ENCODE assay signal across 1 cellular context in the genomic region with DNA sequence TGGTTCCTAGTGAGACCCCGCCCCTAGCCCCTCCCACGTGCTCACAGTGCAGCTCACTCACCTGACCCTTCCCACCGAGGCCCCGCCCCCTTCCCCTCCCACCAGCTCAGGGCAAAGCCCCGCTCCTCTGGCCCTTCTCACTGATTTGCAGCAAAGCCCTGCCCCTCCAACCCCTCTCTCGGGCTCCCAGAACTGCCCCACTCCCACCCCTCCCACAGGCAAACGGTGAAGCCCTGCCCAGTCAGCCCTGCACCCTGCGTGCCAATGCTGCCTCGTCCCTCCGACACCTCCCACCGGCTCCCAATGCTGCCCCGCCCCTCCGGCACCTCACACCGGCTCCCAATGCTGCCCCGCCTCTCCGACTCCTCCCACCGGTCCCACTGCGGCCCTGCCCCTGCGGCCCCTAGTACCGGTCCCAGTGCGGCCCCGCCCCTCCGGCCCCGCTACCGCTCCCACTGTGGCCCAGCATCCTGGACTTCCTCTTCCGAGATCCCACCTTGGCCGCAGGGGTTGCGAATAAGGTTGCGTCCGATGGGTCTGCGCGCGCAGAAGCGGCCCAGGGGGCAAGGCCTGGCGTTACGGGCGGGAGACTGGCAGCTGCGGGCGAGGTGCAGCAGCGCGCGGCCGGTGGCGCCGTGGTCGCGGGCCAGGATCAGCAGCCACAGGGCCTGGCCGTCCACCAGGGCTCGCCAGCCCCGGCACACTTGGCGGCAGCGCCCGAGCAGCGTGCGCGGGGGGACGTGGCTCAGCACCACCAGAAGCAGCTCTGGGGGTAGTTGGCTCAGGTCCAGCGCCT.
TF ChIP-seq lines count a peak whose summit lies in the region.

No MANE protein-coding gene starts in this region.

TF ChIP-seq in HEK293, 187 proteins besides CTCF, POLR2A, EP300 and RAD21 (continued from another document and continues in another):
- TF ChIP-seq, protein P1, sequence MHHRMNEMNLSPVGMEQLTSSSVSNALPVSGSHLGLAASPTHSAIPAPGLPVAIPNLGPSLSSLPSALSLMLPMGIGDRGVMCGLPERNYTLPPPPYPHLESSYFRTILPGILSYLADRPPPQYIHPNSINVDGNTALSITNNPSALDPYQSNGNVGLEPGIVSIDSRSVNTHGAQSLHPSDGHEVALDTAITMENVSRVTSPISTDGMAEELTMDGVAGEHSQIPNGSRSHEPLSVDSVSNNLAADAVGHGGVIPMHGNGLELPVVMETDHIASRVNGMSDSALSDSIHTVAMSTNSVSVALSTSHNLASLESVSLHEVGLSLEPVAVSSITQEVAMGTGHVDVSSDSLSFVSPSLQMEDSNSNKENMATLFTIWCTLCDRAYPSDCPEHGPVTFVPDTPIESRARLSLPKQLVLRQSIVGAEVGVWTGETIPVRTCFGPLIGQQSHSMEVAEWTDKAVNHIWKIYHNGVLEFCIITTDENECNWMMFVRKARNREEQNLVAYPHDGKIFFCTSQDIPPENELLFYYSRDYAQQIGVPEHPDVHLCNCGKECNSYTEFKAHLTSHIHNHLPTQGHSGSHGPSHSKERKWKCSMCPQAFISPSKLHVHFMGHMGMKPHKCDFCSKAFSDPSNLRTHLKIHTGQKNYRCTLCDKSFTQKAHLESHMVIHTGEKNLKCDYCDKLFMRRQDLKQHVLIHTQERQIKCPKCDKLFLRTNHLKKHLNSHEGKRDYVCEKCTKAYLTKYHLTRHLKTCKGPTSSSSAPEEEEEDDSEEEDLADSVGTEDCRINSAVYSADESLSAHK (tag by site-specific recombination; IDR thresholded peaks at IDR 0.05) = peak; percentile 21; the same call in 1 of the 2 replicates
- TF ChIP-seq ZNF202 (tag by site-specific recombination; IDR thresholded peaks at IDR 0.05; ENCODE audit: borderline replicate concordance) (no peak), ZNF623 (tag by site-specific recombination; IDR thresholded peaks at IDR 0.05) (no peak), IKZF3 (tag by site-specific recombination; IDR thresholded peaks at IDR 0.05) (peak; percentile 96), WT1 (tag by site-specific recombination; IDR thresholded peaks at IDR 0.05) (peak; percentile 35; the same call in 1 of the 2 replicates), ZNF830 (tag by site-specific recombination; IDR thresholded peaks at IDR 0.05; ENCODE audit: low read depth) (no peak), SP2 (tag by site-specific recombination; IDR thresholded peaks at IDR 0.05) (peak; percentile 99), REPIN1 (tag by site-specific recombination; IDR thresholded peaks at IDR 0.05; ENCODE audit: low read depth) (peak; percentile 84; the same call in 1 of the 2 replicates), SCRT1 (tag by site-specific recombination; IDR thresholded peaks at IDR 0.05; ENCODE audit: borderline replicate concordance) (no peak), ZXDB (tag by site-specific recombination; IDR thresholded peaks at IDR 0.05) (peak; percentile 100), ZSCAN30 (tag by site-specific recombination; IDR thresholded peaks at IDR 0.05) (peak; percentile 98), ZNF530 (tag by site-specific recombination; IDR thresholded peaks at IDR 0.05; ENCODE audit: low read depth) (no peak), ZNF248 (tag by site-specific recombination; IDR thresholded peaks at IDR 0.05) (no peak), ZNF571 (tag by site-specific recombination; IDR thresholded peaks at IDR 0.05) (no peak), ZFP3 (tag by site-specific recombination; IDR thresholded peaks at IDR 0.05; ENCODE audit: low read depth) (no peak), YY1 (tag by site-specific recombination; IDR thresholded peaks at IDR 0.05) (peak; percentile 43; the same call in 1 of the 2 replicates), ZNF626 (tag by site-specific recombination; IDR thresholded peaks at IDR 0.05) (no peak), ZBTB20 (tag by site-specific recombination; IDR thresholded peaks at IDR 0.05) (peak; percentile 85), ZNF354C (tag by site-specific recombination; IDR thresholded peaks at IDR 0.05; ENCODE audit: borderline replicate concordance, low read depth) (no peak), ZNF423 (tag by site-specific recombination; IDR thresholded peaks at IDR 0.05) (peak; percentile 44), SCRT2 (tag by site-specific recombination; IDR thresholded peaks at IDR 0.05) (peak; percentile 50; the same call in 1 of the 2 replicates), ZNF426 (tag by site-specific recombination; IDR thresholded peaks at IDR 0.05) (no peak), ZNF433 (tag by site-specific recombination; IDR thresholded peaks at IDR 0.05; ENCODE audit: low read depth) (no peak), ZNF561 (tag by site-specific recombination; IDR thresholded peaks at IDR 0.05; ENCODE audit: borderline replicate concordance) (peak; percentile 99), ZNF121 (tag by site-specific recombination; IDR thresholded peaks at IDR 0.05) (peak; percentile 92), RBAK (tag by site-specific recombination; IDR thresholded peaks at IDR 0.05) (no peak), OVOL3 (tag by site-specific recombination; IDR thresholded peaks at IDR 0.05) (peak; percentile 59; the same call in 1 of the 2 replicates), GFI1B (tag by site-specific recombination; IDR thresholded peaks at IDR 0.05) (no peak), PRDM1 (tag by site-specific recombination; IDR thresholded peaks at IDR 0.05) (no peak), ZNF768 (tag by site-specific recombination; IDR thresholded peaks at IDR 0.05) (0 out of 2 replicates have a peak, but pooled peaks have one; percentile 20), BCL11B (tag by site-specific recombination; IDR thresholded peaks at IDR 0.05; ENCODE audit: low read depth) (peak; percentile 94), ZSCAN16 (tag by site-specific recombination; IDR thresholded peaks at IDR 0.05) (peak; percentile 78), ZNF558 (tag by site-specific recombination; IDR thresholded peaks at IDR 0.05) (no peak), ZNF274 (IDR thresholded peaks at IDR 0.05; ENCODE audit: low read length) (no peak), ZNF274 (tag by site-specific recombination; IDR thresholded peaks at IDR 0.05; ENCODE audit: borderline replicate concordance) (no peak), OSR2 (tag by site-specific recombination; IDR thresholded peaks at IDR 0.05) (peak; percentile 97), ZFP69B (tag by site-specific recombination; IDR thresholded peaks at IDR 0.05) (peak; percentile 85), ZNF133 (tag by site-specific recombination; IDR thresholded peaks at IDR 0.05) (peak; percentile 29; the same call in 1 of the 2 replicates), ZNF624 (tag by site-specific recombination; IDR thresholded peaks at IDR 0.05) (no peak), ZNF112 (tag by site-specific recombination; IDR thresholded peaks at IDR 0.05) (no peak)
- TF ChIP-seq, protein P2, sequence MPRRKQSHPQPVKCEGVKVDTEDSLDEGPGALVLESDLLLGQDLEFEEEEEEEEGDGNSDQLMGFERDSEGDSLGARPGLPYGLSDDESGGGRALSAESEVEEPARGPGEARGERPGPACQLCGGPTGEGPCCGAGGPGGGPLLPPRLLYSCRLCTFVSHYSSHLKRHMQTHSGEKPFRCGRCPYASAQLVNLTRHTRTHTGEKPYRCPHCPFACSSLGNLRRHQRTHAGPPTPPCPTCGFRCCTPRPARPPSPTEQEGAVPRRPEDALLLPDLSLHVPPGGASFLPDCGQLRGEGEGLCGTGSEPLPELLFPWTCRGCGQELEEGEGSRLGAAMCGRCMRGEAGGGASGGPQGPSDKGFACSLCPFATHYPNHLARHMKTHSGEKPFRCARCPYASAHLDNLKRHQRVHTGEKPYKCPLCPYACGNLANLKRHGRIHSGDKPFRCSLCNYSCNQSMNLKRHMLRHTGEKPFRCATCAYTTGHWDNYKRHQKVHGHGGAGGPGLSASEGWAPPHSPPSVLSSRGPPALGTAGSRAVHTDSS (tag by site-specific recombination; IDR thresholded peaks at IDR 0.05) = no peak; the same call in 1 of the 2 replicates
- TF ChIP-seq, protein P3, sequence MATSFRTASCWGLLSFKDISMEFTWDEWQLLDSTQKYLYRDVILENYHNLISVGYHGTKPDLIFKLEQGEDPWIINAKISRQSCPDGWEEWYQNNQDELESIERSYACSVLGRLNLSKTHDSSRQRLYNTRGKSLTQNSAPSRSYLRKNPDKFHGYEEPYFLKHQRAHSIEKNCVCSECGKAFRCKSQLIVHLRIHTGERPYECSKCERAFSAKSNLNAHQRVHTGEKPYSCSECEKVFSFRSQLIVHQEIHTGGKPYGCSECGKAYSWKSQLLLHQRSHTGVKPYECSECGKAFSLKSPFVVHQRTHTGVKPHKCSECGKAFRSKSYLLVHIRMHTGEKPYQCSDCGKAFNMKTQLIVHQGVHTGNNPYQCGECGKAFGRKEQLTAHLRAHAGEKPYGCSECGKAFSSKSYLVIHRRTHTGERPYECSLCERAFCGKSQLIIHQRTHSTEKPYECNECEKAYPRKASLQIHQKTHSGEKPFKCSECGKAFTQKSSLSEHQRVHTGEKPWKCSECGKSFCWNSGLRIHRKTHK (tag by site-specific recombination; IDR thresholded peaks at IDR 0.05) = no peak
- TF ChIP-seq, protein P4, sequence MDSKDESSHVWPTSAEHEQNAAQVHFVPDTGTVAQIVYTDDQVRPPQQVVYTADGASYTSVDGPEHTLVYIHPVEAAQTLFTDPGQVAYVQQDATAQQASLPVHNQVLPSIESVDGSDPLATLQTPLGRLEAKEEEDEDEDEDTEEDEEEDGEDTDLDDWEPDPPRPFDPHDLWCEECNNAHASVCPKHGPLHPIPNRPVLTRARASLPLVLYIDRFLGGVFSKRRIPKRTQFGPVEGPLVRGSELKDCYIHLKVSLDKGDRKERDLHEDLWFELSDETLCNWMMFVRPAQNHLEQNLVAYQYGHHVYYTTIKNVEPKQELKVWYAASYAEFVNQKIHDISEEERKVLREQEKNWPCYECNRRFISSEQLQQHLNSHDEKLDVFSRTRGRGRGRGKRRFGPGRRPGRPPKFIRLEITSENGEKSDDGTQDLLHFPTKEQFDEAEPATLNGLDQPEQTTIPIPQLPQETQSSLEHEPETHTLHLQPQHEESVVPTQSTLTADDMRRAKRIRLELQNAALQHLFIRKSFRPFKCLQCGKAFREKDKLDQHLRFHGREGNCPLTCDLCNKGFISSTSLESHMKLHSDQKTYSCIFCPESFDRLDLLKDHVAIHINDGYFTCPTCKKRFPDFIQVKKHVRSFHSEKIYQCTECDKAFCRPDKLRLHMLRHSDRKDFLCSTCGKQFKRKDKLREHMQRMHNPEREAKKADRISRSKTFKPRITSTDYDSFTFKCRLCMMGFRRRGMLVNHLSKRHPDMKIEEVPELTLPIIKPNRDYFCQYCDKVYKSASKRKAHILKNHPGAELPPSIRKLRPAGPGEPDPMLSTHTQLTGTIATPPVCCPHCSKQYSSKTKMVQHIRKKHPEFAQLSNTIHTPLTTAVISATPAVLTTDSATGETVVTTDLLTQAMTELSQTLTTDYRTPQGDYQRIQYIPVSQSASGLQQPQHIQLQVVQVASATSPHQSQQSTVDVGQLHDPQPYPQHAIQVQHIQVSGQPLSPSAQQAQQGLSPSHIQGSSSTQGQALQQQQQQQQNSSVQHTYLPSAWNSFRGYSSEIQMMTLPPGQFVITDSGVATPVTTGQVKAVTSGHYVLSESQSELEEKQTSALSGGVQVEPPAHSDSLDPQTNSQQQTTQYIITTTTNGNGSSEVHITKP (tag by site-specific recombination; IDR thresholded peaks at IDR 0.05) = peak; percentile 85
- TF ChIP-seq, protein P5, sequence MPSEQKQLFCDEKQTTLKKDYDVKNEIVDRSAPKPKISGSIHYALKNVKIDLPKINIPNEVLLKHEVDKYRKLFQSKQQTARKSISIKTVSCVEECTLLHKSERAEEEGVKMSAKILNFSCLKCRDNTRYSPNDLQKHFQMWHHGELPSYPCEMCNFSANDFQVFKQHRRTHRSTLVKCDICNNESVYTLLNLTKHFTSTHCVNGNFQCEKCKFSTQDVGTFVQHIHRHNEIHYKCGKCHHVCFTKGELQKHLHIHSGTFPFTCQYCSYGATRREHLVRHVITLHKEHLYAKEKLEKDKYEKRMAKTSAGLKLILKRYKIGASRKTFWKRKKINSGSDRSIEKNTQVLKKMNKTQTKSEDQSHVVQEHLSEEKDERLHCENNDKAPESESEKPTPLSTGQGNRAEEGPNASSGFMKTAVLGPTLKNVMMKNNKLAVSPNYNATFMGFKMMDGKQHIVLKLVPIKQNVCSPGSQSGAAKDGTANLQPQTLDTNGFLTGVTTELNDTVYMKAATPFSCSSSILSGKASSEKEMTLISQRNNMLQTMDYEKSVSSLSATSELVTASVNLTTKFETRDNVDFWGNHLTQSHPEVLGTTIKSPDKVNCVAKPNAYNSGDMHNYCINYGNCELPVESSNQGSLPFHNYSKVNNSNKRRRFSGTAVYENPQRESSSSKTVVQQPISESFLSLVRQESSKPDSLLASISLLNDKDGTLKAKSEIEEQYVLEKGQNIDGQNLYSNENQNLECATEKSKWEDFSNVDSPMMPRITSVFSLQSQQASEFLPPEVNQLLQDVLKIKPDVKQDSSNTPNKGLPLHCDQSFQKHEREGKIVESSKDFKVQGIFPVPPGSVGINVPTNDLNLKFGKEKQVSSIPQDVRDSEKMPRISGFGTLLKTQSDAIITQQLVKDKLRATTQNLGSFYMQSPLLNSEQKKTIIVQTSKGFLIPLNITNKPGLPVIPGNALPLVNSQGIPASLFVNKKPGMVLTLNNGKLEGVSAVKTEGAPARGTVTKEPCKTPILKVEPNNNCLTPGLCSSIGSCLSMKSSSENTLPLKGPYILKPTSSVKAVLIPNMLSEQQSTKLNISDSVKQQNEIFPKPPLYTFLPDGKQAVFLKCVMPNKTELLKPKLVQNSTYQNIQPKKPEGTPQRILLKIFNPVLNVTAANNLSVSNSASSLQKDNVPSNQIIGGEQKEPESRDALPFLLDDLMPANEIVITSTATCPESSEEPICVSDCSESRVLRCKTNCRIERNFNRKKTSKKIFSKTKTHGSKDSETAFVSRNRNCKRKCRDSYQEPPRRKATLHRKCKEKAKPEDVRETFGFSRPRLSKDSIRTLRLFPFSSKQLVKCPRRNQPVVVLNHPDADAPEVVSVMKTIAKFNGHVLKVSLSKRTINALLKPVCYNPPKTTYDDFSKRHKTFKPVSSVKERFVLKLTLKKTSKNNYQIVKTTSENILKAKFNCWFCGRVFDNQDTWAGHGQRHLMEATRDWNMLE (tag by site-specific recombination; conservative IDR thresholded peaks at IDR 0.05; ENCODE audit: low read depth) = no peak; the same call in 1 of the 2 replicates
- TF ChIP-seq, protein P6, sequence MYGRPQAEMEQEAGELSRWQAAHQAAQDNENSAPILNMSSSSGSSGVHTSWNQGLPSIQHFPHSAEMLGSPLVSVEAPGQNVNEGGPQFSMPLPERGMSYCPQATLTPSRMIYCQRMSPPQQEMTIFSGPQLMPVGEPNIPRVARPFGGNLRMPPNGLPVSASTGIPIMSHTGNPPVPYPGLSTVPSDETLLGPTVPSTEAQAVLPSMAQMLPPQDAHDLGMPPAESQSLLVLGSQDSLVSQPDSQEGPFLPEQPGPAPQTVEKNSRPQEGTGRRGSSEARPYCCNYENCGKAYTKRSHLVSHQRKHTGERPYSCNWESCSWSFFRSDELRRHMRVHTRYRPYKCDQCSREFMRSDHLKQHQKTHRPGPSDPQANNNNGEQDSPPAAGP (tag by site-specific recombination; IDR thresholded peaks at IDR 0.05) = no peak
- TF ChIP-seq, protein P7, sequence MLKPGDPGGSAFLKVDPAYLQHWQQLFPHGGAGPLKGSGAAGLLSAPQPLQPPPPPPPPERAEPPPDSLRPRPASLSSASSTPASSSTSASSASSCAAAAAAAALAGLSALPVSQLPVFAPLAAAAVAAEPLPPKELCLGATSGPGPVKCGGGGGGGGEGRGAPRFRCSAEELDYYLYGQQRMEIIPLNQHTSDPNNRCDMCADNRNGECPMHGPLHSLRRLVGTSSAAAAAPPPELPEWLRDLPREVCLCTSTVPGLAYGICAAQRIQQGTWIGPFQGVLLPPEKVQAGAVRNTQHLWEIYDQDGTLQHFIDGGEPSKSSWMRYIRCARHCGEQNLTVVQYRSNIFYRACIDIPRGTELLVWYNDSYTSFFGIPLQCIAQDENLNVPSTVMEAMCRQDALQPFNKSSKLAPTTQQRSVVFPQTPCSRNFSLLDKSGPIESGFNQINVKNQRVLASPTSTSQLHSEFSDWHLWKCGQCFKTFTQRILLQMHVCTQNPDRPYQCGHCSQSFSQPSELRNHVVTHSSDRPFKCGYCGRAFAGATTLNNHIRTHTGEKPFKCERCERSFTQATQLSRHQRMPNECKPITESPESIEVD (tag by site-specific recombination; IDR thresholded peaks at IDR 0.05) = no peak
